Comparison of ENCODE assay signal across 8 cellular contexts in the genomic region with DNA sequence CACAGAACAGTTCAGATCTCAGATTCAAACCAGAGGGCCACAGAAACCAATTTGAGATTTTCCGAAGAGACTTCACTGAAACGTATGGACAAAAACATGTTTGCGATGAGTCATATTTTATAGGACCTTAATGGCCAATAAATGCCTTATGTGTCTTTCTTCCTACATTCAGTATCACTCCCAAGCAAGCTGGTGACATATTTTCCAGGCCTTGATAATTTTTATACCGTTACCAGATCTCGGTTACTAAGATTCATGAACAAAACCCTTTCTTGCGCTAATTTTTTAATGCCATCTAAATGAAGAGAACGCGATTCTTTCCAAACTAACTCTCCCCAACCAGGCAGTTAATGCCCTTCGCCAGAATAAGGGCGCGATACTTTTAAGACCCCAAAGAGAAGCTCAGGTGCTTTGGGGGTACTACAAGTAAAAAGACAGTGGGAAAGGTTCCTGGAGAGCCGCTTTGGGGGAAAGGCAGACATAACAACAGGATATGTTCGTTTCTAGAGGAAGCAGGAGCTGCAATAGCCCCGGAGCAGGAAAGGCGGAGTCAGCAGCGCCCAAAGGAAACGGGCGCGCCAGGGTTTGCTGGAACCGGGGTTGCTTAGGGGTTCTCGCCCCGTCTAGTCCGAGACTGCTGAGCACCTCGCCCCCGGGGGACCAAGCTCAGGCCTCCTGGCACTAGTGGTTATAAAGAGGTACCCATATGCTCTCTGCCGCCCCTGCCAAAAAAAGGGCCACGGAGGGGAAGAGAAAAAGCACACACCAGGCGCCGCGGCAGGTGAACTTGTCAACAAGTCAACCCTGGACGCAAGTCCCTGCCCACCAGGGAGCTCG. TPM values are rescaled to one million over a fixed set of nuclear protein-coding genes. Genes with fewer than 3 reads are reported as not detected.
A peak's percentile ranks its signal among the peaks of the same experiment; 100 is the strongest.
DNase-seq lines count a peak whose midpoint lies in the region; ATAC-seq, FAIRE-seq and TF ChIP-seq lines count a peak whose summit lies in the region.

No MANE protein-coding gene starts in this region.

- H3K4me2 ChIP-seq in BLaER1 (peak overlapping the region; percentile 91), HepG2 (ENCODE audit: low read depth, low read length) (peak overlapping the region; percentile 71)

- TF ChIP-seq RAD21 in HepG2 (CRISPR knock-in tag; IDR thresholded peaks at IDR 0.05), result no peak

- H3K27ac ChIP-seq in BLaER1, result no peak overlapping the region
- no peak overlapping the region for H3K27ac ChIP-seq in HepG2 (ENCODE audit: extremely low read length, insufficient read depth, low read length)

- no peaks in the 10 kb centered on the region for H3K79me2 ChIP-seq in HepG2 (ENCODE audit: insufficient read depth, low read length)

- peak overlapping the region; percentile 79 for H3K4me3 ChIP-seq in BLaER1
- H3K4me3 ChIP-seq in HepG2 (replicated peaks in 1 of 3; ENCODE audit: insufficient read depth in 1 of 3, low read depth in 2 of 3, low read length in 3 of 3), result peak overlapping the region in 2 of 3 experiments; percentile 38 to 68; a peak in 4 of 6 replicates

- FAIRE-seq in HepG2 (lab: Jason Lieb, UNC), result no peak

- H3K27ac Mint-ChIP-seq in IgD-negative memory B cell, result no peak overlapping the region

- no peak for TF ChIP-seq EP300 in HepG2 (IDR thresholded peaks at IDR 0.05; ENCODE audit: low read depth in 2 of 2, low read length in 2 of 2)
- TF ChIP-seq EP300 in HepG2 (CRISPR knock-in tag; IDR thresholded peaks at IDR 0.05; ENCODE audit: borderline replicate concordance), result no peak

- CTCF ChIA-PET in HepG2 (lab: Yijun Ruan, JAX; ENCODE audit: low intra/inter-chr PET ratio, low total read pairs), result no interaction called here

- H4K20me1 ChIP-seq in BLaER1, result no peaks in the 10 kb centered on the region
- no peaks in the 10 kb centered on the region for H4K20me1 ChIP-seq in HepG2 (ENCODE audit: insufficient read depth, low read length)

- 57% methylated on average over 22 of the region's 32 CpGs for WGBS in HepG2 (ENCODE audit: low lambda C conversion rate)

- H3K9ac ChIP-seq in BLaER1 (peak overlapping the region; percentile 63), HepG2 (ENCODE audit: insufficient read depth, low read depth, low read length) (no peak overlapping the region)

- H3K36me3 Mint-ChIP-seq in IgD-negative memory B cell, result no peaks in the 10 kb centered on the region

- peaks cover 46% of the 10 kb centered on the region for H3K27me3 Mint-ChIP-seq in IgD-negative memory B cell

- DNase-seq in SKM-1 treated with dmso at 0.1 percent for 144 hours (lab: John Stamatoyannopoulos, UW; ENCODE audit: unreplicated experiment) (peak; percentile 31), dermis microvascular lymphatic vessel endothelial cell (ENCODE audit: low read depth in 2 of 2) (peak; percentile 42 to 76), HepG2 (ENCODE audit: low spot score) (no peak), cerebellar nuclear complex (lab: John Stamatoyannopoulos, UW) (no peak)
- peak; percentile 30 for DNase-seq in stimulated activated naive CD8-positive, alpha-beta T cell treated with anti-CD3 and anti-CD28 coated beads, Interleukin-15, Interleukin-2, amounts not matched to agents 100 U/mL and 50 U/mL, for 24 hours

- no TSS peak for BruUV-seq in HepG2 (replicated peaks; lab: Mats Ljungman, UMichigan)

- H3K36me3 ChIP-seq in BLaER1 (no peaks in the 10 kb centered on the region), HepG2 (replicated peaks in 1 of 2; ENCODE audit: control insufficient read depth in 1 of 2, insufficient read depth in 2 of 2, low read length in 2 of 2) (no peaks in the 10 kb centered on the region)

- no peak for TF ChIP-seq POLR2A in HepG2 (IDR thresholded peaks at IDR 0.05; ENCODE audit: insufficient read depth in 1 of 2, low read depth in 2 of 2, low read length in 2 of 2)

- ATAC-seq in GM19025 (IDR thresholded peaks at IDR 0.05; ENCODE audit: low read depth, unreplicated experiment) (peak; percentile 11), HepG2 (peak; percentile 14; the same call in 2 of the 3 replicates)
- no peak for ATAC-seq in stimulated activated naive CD8-positive, alpha-beta T cell treated with anti-CD3 and anti-CD28 coated beads, Interleukin-15, Interleukin-2, amounts not matched to agents 100 U/mL and 50 U/mL, for 24 hours

- H3K4me1 Mint-ChIP-seq in IgD-negative memory B cell, result peaks cover 4 to 9% (median 6%) of the 10 kb centered on the region in 3 donors

- H3K9me3 ChIP-seq in BLaER1 (no peaks in the 10 kb centered on the region), HepG2 (ENCODE audit: low read length) (no peaks in the 10 kb centered on the region)

- intact Hi-C loops in HepG2 (cut with micrococcal nuclease; ENCODE audit: unreplicated experiment), result no loop called here

- peak overlapping the region; percentile 70 to 89 (median 80) for H3K4me3 Mint-ChIP-seq in IgD-negative memory B cell

- POLR2A ChIA-PET in HepG2 (lab: Yijun Ruan, JAX), result no interaction called here

- peaks cover 1 to 8% (median 6%) of the 10 kb centered on the region in 3 donors for H3K9me3 Mint-ChIP-seq in IgD-negative memory B cell

- no peak overlapping the region for H2AFZ ChIP-seq in HepG2 (ENCODE audit: low read length)

- TF ChIP-seq CTCF in HepG2 (CRISPR knock-in tag; IDR thresholded peaks at IDR 0.05), result no peak

- H3K4me1 ChIP-seq in BLaER1, result peaks cover 10% of the 10 kb centered on the region
- H3K4me1 ChIP-seq in HepG2 (ENCODE audit: insufficient read depth, low read length), result no peaks in the 10 kb centered on the region

- H3K27me3 ChIP-seq in BLaER1 (peaks cover 29% of the 10 kb centered on the region), HepG2 (ENCODE audit: control insufficient read depth in 1 of 2, insufficient read depth in 2 of 2, low read length in 2 of 2) (peaks cover 4 to 22% of the 10 kb centered on the region in 2 experiments; a peak in 3 of 5 replicates)

- in situ Hi-C loops in HepG2 (cut with HindIII; ENCODE audit: extremely low pct_ligation_motif_present, low pct_unique_long_range_greater_than_20kb), result no loop called here

TF ChIP-seq in HepG2, 621 proteins besides CTCF, POLR2A, EP300 and RAD21 (continues in another document):
- no peak for TF ChIP-seq TBX2 (CRISPR knock-in tag; IDR thresholded peaks at IDR 0.05; ENCODE audit: borderline replicate concordance)
- TF ChIP-seq, protein P1, sequence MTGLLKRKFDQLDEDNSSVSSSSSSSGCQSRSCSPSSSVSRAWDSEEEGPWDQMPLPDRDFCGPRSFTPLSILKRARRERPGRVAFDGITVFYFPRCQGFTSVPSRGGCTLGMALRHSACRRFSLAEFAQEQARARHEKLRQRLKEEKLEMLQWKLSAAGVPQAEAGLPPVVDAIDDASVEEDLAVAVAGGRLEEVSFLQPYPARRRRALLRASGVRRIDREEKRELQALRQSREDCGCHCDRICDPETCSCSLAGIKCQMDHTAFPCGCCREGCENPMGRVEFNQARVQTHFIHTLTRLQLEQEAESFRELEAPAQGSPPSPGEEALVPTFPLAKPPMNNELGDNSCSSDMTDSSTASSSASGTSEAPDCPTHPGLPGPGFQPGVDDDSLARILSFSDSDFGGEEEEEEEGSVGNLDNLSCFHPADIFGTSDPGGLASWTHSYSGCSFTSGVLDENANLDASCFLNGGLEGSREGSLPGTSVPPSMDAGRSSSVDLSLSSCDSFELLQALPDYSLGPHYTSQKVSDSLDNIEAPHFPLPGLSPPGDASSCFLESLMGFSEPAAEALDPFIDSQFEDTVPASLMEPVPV (CRISPR knock-in tag; IDR thresholded peaks at IDR 0.05), result no peak
- no peak for TF ChIP-seq ZNF841 (CRISPR knock-in tag; IDR thresholded peaks at IDR 0.05; ENCODE audit: borderline replicate concordance)
- TF ChIP-seq, protein P2, sequence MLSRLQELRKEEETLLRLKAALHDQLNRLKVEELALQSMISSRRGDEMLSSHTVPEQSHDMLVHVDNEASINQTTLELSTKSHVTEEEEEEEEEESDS (CRISPR knock-in tag; IDR thresholded peaks at IDR 0.05; ENCODE audit: borderline replicate concordance), result no peak
- TF ChIP-seq GATAD2A (CRISPR knock-in tag; IDR thresholded peaks at IDR 0.05), result no peak

RNA-seq across cellular contexts. Expression of a gene that starts 0.9 kb away (rescaled TPM):
- 0.25 TPM for polyA plus RNA-seq in IgD-negative memory B cell
- total RNA-seq in dermis microvascular lymphatic vessel endothelial cell, result 28.0 and 37.6 TPM in 2 replicates
- 0.29 TPM in 1 of 2 replicates, not detected in the other for total RNA-seq in HepG2 (2016; rRNA removed; fragmentation: Illumina TruSeq; extraction: Trizol)
- total RNA-seq in HepG2 (2016; cell fraction: cytosol; rRNA removed; fragmentation: Illumina TruSeq; extraction: Trizol; ENCODE audit: low read depth), result not detected in 2 replicates
- 0.24 and 0.68 TPM in 2 replicates for total RNA-seq in HepG2 (2016; cell fraction: insoluble cytoplasmic fraction; rRNA removed; fragmentation: Illumina TruSeq; extraction: Trizol)
- total RNA-seq in HepG2 (2016; cell fraction: membrane; rRNA removed; fragmentation: Illumina TruSeq; extraction: Trizol), result 0.09 TPM in 1 of 2 replicates, not detected in the other
- total RNA-seq in HepG2 (2016; cell fraction: nucleus; rRNA removed; fragmentation: Illumina TruSeq; extraction: Trizol), result 1.2 TPM in 1 of 2 replicates, not detected in the other
- not detected in 2 replicates for polyA plus RNA-seq in HepG2 (2011; rRNA removed)
- polyA plus RNA-seq in HepG2 (2011; cell fraction: cytosol; rRNA removed), result not detected in 2 replicates
- polyA plus RNA-seq in HepG2 (2011; cell fraction: nucleus; rRNA removed), result not detected in 2 replicates
- not detected in 2 replicates for polyA plus RNA-seq in HepG2 (2012)
- not detected in 2 replicates for polyA plus RNA-seq in HepG2 (2016; cell fraction: cytosol; fragmentation: Illumina TruSeq; extraction: Trizol; ENCODE audit: low read depth)
- polyA plus RNA-seq in HepG2 (2016; cell fraction: insoluble cytoplasmic fraction; fragmentation: Illumina TruSeq; extraction: Trizol; ENCODE audit: low read depth), result not detected in 2 replicates
- 0.14 TPM in 1 of 2 replicates, not detected in the other for polyA plus RNA-seq in HepG2 (2016; cell fraction: membrane; fragmentation: Illumina TruSeq; extraction: Trizol; ENCODE audit: low read depth)
- not detected in 2 replicates for polyA plus RNA-seq in HepG2 (2016; cell fraction: nucleus; fragmentation: Illumina TruSeq; extraction: Trizol; ENCODE audit: insufficient read depth, low read depth)
- 1.7 TPM in 1 of 2 replicates, not detected in the other for polyA minus RNA-seq in HepG2 (2011; rRNA and poly(A)+ RNA removed; ENCODE audit: low replicate concordance)
- not detected in 2 replicates for polyA minus RNA-seq in HepG2 (2011; cell fraction: cytosol; rRNA and poly(A)+ RNA removed)
- polyA minus RNA-seq in HepG2 (2011; cell fraction: nucleus; rRNA and poly(A)+ RNA removed), result not detected in 2 replicates

Comparison
In these comparisons a context has a peak if more than half of its experiments do, and no peak if none do; other contexts are left out.
1. DNase-seq: peak in SKM-1 treated with dmso at 0.1 percent for 144 hours (single experiment), dermis microvascular lymphatic vessel endothelial cell (2 of 2) and stimulated activated naive CD8-positive, alpha-beta T cell treated with anti-CD3 and anti-CD28 coated beads, Interleukin-15, Interleukin-2, amounts not matched to agents 100 U/mL and 50 U/mL, for 24 hours (single experiment); none in HepG2 (single experiment) and cerebellar nuclear complex (0 of 2).
2. RNA of a gene that starts 0.9 kb away (total RNA-seq): 28.0 to 37.6 TPM in dermis microvascular lymphatic vessel endothelial cell; 0.09 to 1.2 TPM in HepG2; every median in the first group is over 10 times any median in the second.